22 cellular contexts compared by ENCODE assay signal in genomic region chr14:24871302-24871701, GRCh38.
"Had no signal": no experiment of that assay in that cellular context is flagged by ENCODE, and none has a peak within 500 bp of the region (broad histone marks: within the 10 kb centered on the region; RNA-seq: fewer than 3 reads in every experiment).

No MANE protein-coding gene starts in this region.

- H3K27me3 ChIP-seq: body of pancreas, cardiac muscle cell, esophagus squamous epithelium, heart left ventricle, left lung, neural progenitor cell, right atrium auricular region, tibial nerve had no signal

- H2AFZ ChIP-seq: neural progenitor cell had no signal

- ATAC-seq: body of pancreas, heart left ventricle, left lung, lower lobe of right lung, natural killer cell had no signal

- H3K9me3 ChIP-seq: body of pancreas, esophagus squamous epithelium, heart left ventricle, left lung, lower lobe of right lung, right atrium auricular region, spleen, tibial nerve had no signal

- DNase-seq: activated CD4-positive, alpha-beta T cell treated with anti-CD3 and anti-CD28 coated beads for 48 hours; activated CD4-positive, alpha-beta T cell treated with anti-CD3 and anti-CD28 coated beads, Interleukin-2, amount 50 U/mL, for 48 hours; activated CD8-positive, alpha-beta memory T cell treated with anti-CD3 and anti-CD28 coated beads for 24 hours; activated effector memory CD4-positive, alpha-beta T cell treated with Interleukin-2 at 50 U/mL for 16 hours; activated naive CD4-positive, alpha-beta T cell treated with Interleukin-2 at 50 U/mL for 16 hours; aorta; body of pancreas; esophagus squamous epithelium; heart left ventricle; kidney glomerular epithelial cell; left lung; lower lobe of right lung; mesenchymal stem cell; natural killer cell; occipital lobe; spleen; stimulated activated CD4-positive, alpha-beta T cell treated with anti-CD3 and anti-CD28 coated beads, Interleukin-2, amount 100 ng/mL, for 48 hours; stimulated activated naive CD4-positive, alpha-beta T cell treated with Interleukin-2 at 50 U/mL for 16 hours had no signal

- H3K4me1 ChIP-seq: neural progenitor cell had no signal

- H3K36me3 ChIP-seq: cardiac muscle cell, esophagus squamous epithelium, heart left ventricle, left lung, lower lobe of right lung, neural progenitor cell, right atrium auricular region, spleen, tibial nerve had no signal

- H3K27ac ChIP-seq: body of pancreas, cardiac muscle cell, esophagus squamous epithelium, heart left ventricle, left lung, lower lobe of right lung, neural progenitor cell, right atrium auricular region, spleen, tibial nerve had no signal

- H3K9ac ChIP-seq: neural progenitor cell had no signal

- H3K4me3 ChIP-seq: body of pancreas, cardiac muscle cell, esophagus squamous epithelium, heart left ventricle, left lung, lower lobe of right lung, neural progenitor cell, right atrium auricular region, spleen, tibial nerve had no signal

- H3K4me2 ChIP-seq: neural progenitor cell had no signal
